In genomic region chr7:35526645-35527044, GRCh38 we compare ENCODE assay signal across 15 cellular contexts.
A peak's percentile ranks its signal among the peaks of the same experiment; 100 is the strongest.
DNase-seq lines count a peak whose midpoint lies in the region; ATAC-seq and TF ChIP-seq lines count a peak whose summit lies in the region.
"Had no signal": no experiment of that assay in that cellular context is flagged by ENCODE, and none has a peak within 500 bp of the region (broad histone marks: within the 10 kb centered on the region; RNA-seq: fewer than 3 reads in every experiment).

No MANE protein-coding gene starts in this region.

- no peak for DNase-seq in HCT116 (ENCODE audit: low read depth, low spot score)
- peak; percentile 13 for DNase-seq in SW480 (ENCODE audit: low spot score)
- peak; percentile 13 to 53 for DNase-seq in erythroblast (lab: John Stamatoyannopoulos, UW)
- DNase-seq in Calu3, result no peak
- DNase-seq in NCI-H146 treated with DMSO at 0.1 percent for 48 hours (lab: John Stamatoyannopoulos, UW; ENCODE audit: unreplicated experiment), result no peak
- DNase-seq: C1 segment of cervical spinal cord; CD4-positive, alpha-beta memory T cell; COR-L47; DMS153; DND-41; GM23248; H7; HCEC 1CT; HFFc6 had no signal

- no peaks in the 10 kb centered on the region for H3K9me3 ChIP-seq in HCT116 (ENCODE audit: control insufficient read depth in 1 of 2, insufficient read depth in 1 of 2, low read depth in 1 of 2, low read length in 2 of 2)
- H3K9me3 ChIP-seq in HEK293 (ENCODE audit: control insufficient read depth, insufficient read depth, low read depth, low read length), result no peaks in the 10 kb centered on the region

- H3K9ac ChIP-seq in HCT116 (ENCODE audit: low read length), result no peak overlapping the region
- H3K9ac ChIP-seq: GM23248 had no signal

- no peak overlapping the region for H3K4me3 Mint-ChIP-seq in Calu3 (ENCODE audit: low read depth, unreplicated experiment)
- H3K4me3 Mint-ChIP-seq: CD4-positive, alpha-beta memory T cell; HFFc6 had no signal

- TF ChIP-seq CTCF in HCT116 (IDR thresholded peaks at IDR 0.05 in 2 of 3, conservative IDR thresholded peaks at IDR 0.05 in 1 of 3; ENCODE audit: borderline replicate concordance in 1 of 3, insufficient read depth in 1 of 3, low read depth in 2 of 3, low read length in 2 of 3) (no peak), HEK293 (tag by site-specific recombination; IDR thresholded peaks at IDR 0.05) (no peak), Calu3 (IDR thresholded peaks at IDR 0.05; ENCODE audit: unreplicated experiment) (no peak)

- no peaks in the 10 kb centered on the region for H3K4me1 Mint-ChIP-seq in Calu3 (ENCODE audit: low read depth, unreplicated experiment)
- H3K4me1 Mint-ChIP-seq: CD4-positive, alpha-beta memory T cell had no signal

- no peaks in the 10 kb centered on the region for H3K36me3 ChIP-seq in HCT116 (ENCODE audit: control insufficient read depth in 1 of 2, insufficient read depth in 2 of 2, low read length in 2 of 2)
- H3K36me3 ChIP-seq in HEK293 (ENCODE audit: control insufficient read depth in 2 of 2, insufficient read depth in 1 of 2, low read length in 2 of 2), result no peaks in the 10 kb centered on the region

- H2AFZ ChIP-seq in HCT116 (ENCODE audit: low read depth, low read length, poor library complexity, severe bottlenecking), result no peak overlapping the region
- H2AFZ ChIP-seq: GM23248 had no signal

- TF ChIP-seq POLR2A in HCT116 (IDR thresholded peaks at IDR 0.05; ENCODE audit: borderline replicate concordance, extremely low read depth, insufficient read depth, insufficient read length) (no peak), erythroblast (IDR thresholded peaks at IDR 0.05; ENCODE audit: low read length) (no peak)

- H3K9me3 Mint-ChIP-seq in Calu3 (ENCODE audit: low read depth, unreplicated experiment), result no peaks in the 10 kb centered on the region
- H3K9me3 Mint-ChIP-seq: HFFc6 had no signal

- RAD21 ChIA-PET in HCT116 (lab: Charles Lee; ENCODE audit: low non-redundant PET in 1 of 2, low total read pairs in 2 of 2, uncharacterized antibody in 2 of 2, unreplicated experiment in 2 of 2), result no interaction called here

- TF ChIP-seq RAD21 in HCT116 (IDR thresholded peaks at IDR 0.05; ENCODE audit: low read depth), result no peak

- POLR2A ChIA-PET in HCT116 (lab: Charles Lee), result no interaction called here
- POLR2A ChIA-PET in HEK293 (lab: Yijun Ruan, JAX), result no interaction called here

- H3K4me3 ChIP-seq in HCT116 (replicated peaks in 1 of 2; ENCODE audit: low read depth in 1 of 2, low read length in 2 of 2) (no peak overlapping the region), HEK293 (ENCODE audit: low read depth, low read length) (no peak overlapping the region)
- H3K4me3 ChIP-seq: GM23248 had no signal

- peaks cover 6% of the 10 kb centered on the region; the same call in 1 of the 2 replicates for H3K27me3 ChIP-seq in HCT116 (ENCODE audit: insufficient read depth, low read length)

- CTCF ChIA-PET in HCT116 (lab: Charles Lee) (no interaction called here), HEK293 (lab: Yijun Ruan, JAX) (no interaction called here), Calu3 (lab: Charles Lee) (no interaction called here)

- intact Hi-C loops in HCT116 (cut with micrococcal nuclease), result no loop called here
- intact Hi-C loops in Calu3 (cut with micrococcal nuclease; ENCODE audit: unreplicated experiment), result no loop called here

- H3K79me2 ChIP-seq in HCT116 (ENCODE audit: insufficient read depth, low read length), result no peaks in the 10 kb centered on the region

- H3K36me3 Mint-ChIP-seq in Calu3 (ENCODE audit: insufficient read depth, unreplicated experiment), result no peaks in the 10 kb centered on the region
- H3K36me3 Mint-ChIP-seq: CD4-positive, alpha-beta memory T cell had no signal

- no TSS peak for BruUV-seq in HCT116 (replicated peaks; lab: Mats Ljungman, UMichigan)
- no TSS peak for BruUV-seq in Calu3 (replicated peaks; lab: Mats Ljungman, UMichigan)

- H3K9me2 ChIP-seq in HCT116 (ENCODE audit: insufficient read depth), result no peaks in the 10 kb centered on the region

- H4K20me1 ChIP-seq in HCT116 (ENCODE audit: insufficient read depth), result no peaks in the 10 kb centered on the region

- no peak overlapping the region for H3K27ac Mint-ChIP-seq in Calu3 (ENCODE audit: unreplicated experiment)
- H3K27ac Mint-ChIP-seq: HFFc6 had no signal

- ATAC-seq in HCT116, result no peak

- no peak overlapping the region for H3K27ac ChIP-seq in HCT116 (ENCODE audit: low read depth, low read length)
- H3K27ac ChIP-seq in HEK293 (ENCODE audit: extremely low read depth, low read depth, low read length), result no peak overlapping the region
- H3K27ac ChIP-seq: GM23248 had no signal

- H3K27me3 Mint-ChIP-seq in Calu3 (ENCODE audit: unreplicated experiment), result peaks cover 85% of the 10 kb centered on the region

- no peak overlapping the region for H3K4me2 ChIP-seq in HCT116 (ENCODE audit: low read length)

- H3K4me1 ChIP-seq in HCT116 (ENCODE audit: control insufficient read depth in 1 of 2, insufficient read depth in 2 of 2, low read length in 2 of 2) (no peaks in the 10 kb centered on the region), HEK293 (ENCODE audit: control insufficient read depth, insufficient read depth, low read length) (no peaks in the 10 kb centered on the region)

TF ChIP-seq in HCT116, 20 proteins besides CTCF, POLR2A, EP300 and RAD21:
- TF ChIP-seq SP1 (IDR thresholded peaks at IDR 0.05; ENCODE audit: low read depth) (no peak), CEBPB (IDR thresholded peaks at IDR 0.05; ENCODE audit: low read depth) (0 out of 2 replicates have a peak, but pooled peaks have one; percentile 14)

TF ChIP-seq in HEK293, 187 proteins besides CTCF, POLR2A, EP300 and RAD21:
- TF ChIP-seq PRDM6 (tag by site-specific recombination; IDR thresholded peaks at IDR 0.05), result no peak
- TF ChIP-seq SCRT2 (tag by site-specific recombination; IDR thresholded peaks at IDR 0.05), result peak; percentile 78
- no peak for TF ChIP-seq ZNF140 (tag by site-specific recombination; IDR thresholded peaks at IDR 0.05)
- TF ChIP-seq ZNF362 (tag by site-specific recombination; IDR thresholded peaks at IDR 0.05), result no peak
- TF ChIP-seq ZNF518A (tag by site-specific recombination; conservative IDR thresholded peaks at IDR 0.05; ENCODE audit: low read depth), result no peak
- no peak for TF ChIP-seq ZFP3 (tag by site-specific recombination; IDR thresholded peaks at IDR 0.05; ENCODE audit: low read depth)
TF ChIP-seq in HEK293: peak in this region for 1.

Comparison
In these comparisons a context has a peak if more than half of its experiments do, and no peak if none do; other contexts are left out.
1. DNase-seq: peak in SW480 (single experiment) and erythroblast (2 of 2); none in HCT116 (single experiment), Calu3 (single experiment) and NCI-H146 treated with DMSO at 0.1 percent for 48 hours (single experiment).